ENCODE assay signal across 1 cellular context in the genomic region with DNA sequence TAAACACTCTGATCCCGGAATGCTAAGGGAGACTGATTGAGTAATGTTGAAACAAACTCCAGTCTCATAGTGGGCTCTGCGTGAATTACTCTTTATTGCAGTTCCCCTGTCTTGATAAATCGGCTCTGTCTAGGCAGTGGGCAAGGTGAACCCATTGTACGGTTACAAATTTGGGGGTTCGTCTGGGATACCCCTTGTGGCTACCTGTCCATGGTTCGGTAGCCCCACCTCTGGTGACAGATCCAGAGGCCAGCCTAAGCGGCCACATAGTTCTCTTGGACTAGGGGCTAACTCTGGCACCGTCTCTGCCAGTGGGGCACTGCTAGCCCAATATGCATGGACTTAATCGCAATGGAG.
TF ChIP-seq lines count a peak whose summit lies in the region.

No MANE protein-coding gene starts in this region.

TF ChIP-seq in endothelial cell of umbilical vein, 7 proteins besides CTCF, POLR2A, EP300 and RAD21:
- TF ChIP-seq POLR2AphosphoS5 (IDR thresholded peaks at IDR 0.05; ENCODE audit: insufficient read depth, low read depth, low read length) = no peak
- no peak for TF ChIP-seq FOS (IDR thresholded peaks at IDR 0.05; ENCODE audit: borderline replicate concordance, insufficient read depth, low read length)
- no peak for TF ChIP-seq GATA2 (IDR thresholded peaks at IDR 0.05; ENCODE audit: insufficient read depth, insufficient read length, low read depth, low read length)
- TF ChIP-seq, protein P1, sequence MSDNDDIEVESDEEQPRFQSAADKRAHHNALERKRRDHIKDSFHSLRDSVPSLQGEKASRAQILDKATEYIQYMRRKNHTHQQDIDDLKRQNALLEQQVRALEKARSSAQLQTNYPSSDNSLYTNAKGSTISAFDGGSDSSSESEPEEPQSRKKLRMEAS (IDR thresholded peaks at IDR 0.05; ENCODE audit: insufficient read depth, insufficient read length) = no peak
- no peak for TF ChIP-seq JUN (IDR thresholded peaks at IDR 0.05; ENCODE audit: borderline replicate concordance, insufficient read depth, insufficient read length, low read depth)
- TF ChIP-seq MYC (IDR thresholded peaks at IDR 0.05; ENCODE audit: low read depth, low read length) = no peak
- TF ChIP-seq EZH2 (IDR thresholded peaks at IDR 0.05; ENCODE audit: borderline replicate concordance, low read depth, low read length, severe bottlenecking) = no peak
